ENCODE assay signal across 8 cellular contexts in genomic region chr1:204073837-204074273, GRCh38. TPM values are rescaled to one million over a fixed set of nuclear protein-coding genes. Genes with fewer than 3 reads are reported as not detected.
DNase-seq lines count a peak whose midpoint lies in the region; ATAC-seq and TF ChIP-seq lines count a peak whose summit lies in the region.

No MANE protein-coding gene starts in this region.

- H3K27me3 Mint-ChIP-seq in Caco-2 (ENCODE audit: insufficient read depth, unreplicated experiment): no peaks in the 10 kb centered on the region

- peaks cover 5% of the 10 kb centered on the region for H3K36me3 Mint-ChIP-seq in Caco-2 (ENCODE audit: insufficient read depth, unreplicated experiment)

- H3K79me2 ChIP-seq in PC-3 (ENCODE audit: low read length): peaks cover 59% of the 10 kb centered on the region

- peak overlapping the region; percentile 49 for H2AFZ ChIP-seq in PC-3 (ENCODE audit: low read length)

- POLR2A ChIA-PET in Caco-2 (lab: Charles Lee): interaction anchor here (1.5 kb wide), 1 partner anchor 175 kb away, joined by 5 read pairs; no protein-coding TSS in a partner anchor
- POLR2A ChIA-PET in PC-3 (lab: Charles Lee; ENCODE audit: unreplicated experiment): no interaction called here

- H3K4me3 Mint-ChIP-seq in Caco-2 (ENCODE audit: unreplicated experiment): peak overlapping the region; percentile 90

- H3K4me2 ChIP-seq in PC-3 (ENCODE audit: low read length): peak overlapping the region; percentile 97

- CTCF ChIA-PET in Caco-2 (lab: Charles Lee): interaction anchor here (1.6 to 2.1 kb wide), 3 partner anchors 54 to 203 kb away, joined by 7 to 16 read pairs (median 11); no protein-coding TSS in a partner anchor
- CTCF ChIA-PET in PC-3 (lab: Charles Lee): interaction anchor here (0.7 to 1.3 kb wide), 2 partner anchors 29 to 56 kb away, joined by 3 read pairs; no protein-coding TSS in a partner anchor

- H3K9me3 Mint-ChIP-seq in Caco-2 (ENCODE audit: unreplicated experiment): no peaks in the 10 kb centered on the region

- peaks cover 16% of the 10 kb centered on the region for H3K4me1 Mint-ChIP-seq in Caco-2 (ENCODE audit: low read depth, unreplicated experiment)

- H4K20me1 ChIP-seq in PC-3 (ENCODE audit: low read length): peaks cover 35% of the 10 kb centered on the region

- peak overlapping the region; percentile 5; the same call in 1 of the 2 replicates for H3K27ac ChIP-seq in PC-3 (ENCODE audit: low read length)
- H3K27ac ChIP-seq in mucosa of rectum (ENCODE audit: low read depth in 2 of 2, low read length in 2 of 2): peak overlapping the region; percentile 89 to 97

- H3K9ac ChIP-seq in PC-3 (ENCODE audit: low read length) (peak overlapping the region; percentile 80), endocrine pancreas (ENCODE audit: control insufficient read depth, insufficient read depth, low read length) (peak overlapping the region; percentile 90), mucosa of rectum (ENCODE audit: low read depth in 1 of 2, low read length in 2 of 2) (peak overlapping the region; percentile 68 to 73)

- no peak overlapping the region for H3K27ac Mint-ChIP-seq in Caco-2 (ENCODE audit: unreplicated experiment)

- H3K27me3 ChIP-seq in Caco-2 (replicated peaks; ENCODE audit: control insufficient read depth, insufficient read depth, low read length) (no peaks in the 10 kb centered on the region), PC-3 (ENCODE audit: low read length) (no peaks in the 10 kb centered on the region), endocrine pancreas (ENCODE audit: control insufficient read depth, insufficient read depth, low read length) (no peaks in the 10 kb centered on the region), mucosa of rectum (ENCODE audit: control insufficient read depth in 2 of 2, insufficient read depth in 2 of 2, low read length in 2 of 2) (peaks cover 0 to 7% of the 10 kb centered on the region in 2 donors)

- TF ChIP-seq CTCF in Caco-2 (IDR thresholded peaks at IDR 0.05; ENCODE audit: insufficient read depth in 1 of 2, low read depth in 1 of 2, low read length in 1 of 2, severe bottlenecking in 1 of 2, unreplicated experiment in 1 of 2) (no peak), PC-3 (conservative IDR thresholded peaks at IDR 0.05; ENCODE audit: low read depth, low read length) (no peak)

- no peaks in the 10 kb centered on the region; the same call in 1 of the 2 replicates for H3K36me3 ChIP-seq in Caco-2 (ENCODE audit: control insufficient read depth, insufficient read depth, low read length)
- no peaks in the 10 kb centered on the region; the same call in 1 of the 2 replicates for H3K36me3 ChIP-seq in PC-3 (ENCODE audit: low read depth, low read length)
- no peaks in the 10 kb centered on the region for H3K36me3 ChIP-seq in endocrine pancreas (ENCODE audit: control insufficient read depth, insufficient read depth, low read length)
- no peaks in the 10 kb centered on the region for H3K36me3 ChIP-seq in mucosa of rectum (ENCODE audit: control insufficient read depth in 2 of 2, insufficient read depth in 2 of 2, low read length in 2 of 2)

- no peaks in the 10 kb centered on the region for H3K9me2 ChIP-seq in PC-3 (replicated peaks; ENCODE audit: low read length)

- no TSS peak for BruUV-seq in Caco-2 (replicated peaks; lab: Mats Ljungman, UMichigan)
- no TSS peak for BruUV-seq in PC-3 (replicated peaks; lab: Mats Ljungman, UMichigan)

- H3F3A ChIP-seq in PC-3 (ENCODE audit: low read length, unreplicated experiment): no peaks in the 10 kb centered on the region

- peak; percentile 7 for ATAC-seq in PC-3
- no peak for ATAC-seq in HG03432 (IDR thresholded peaks at IDR 0.05; ENCODE audit: unreplicated experiment)
- ATAC-seq in HG03025 (IDR thresholded peaks at IDR 0.05; ENCODE audit: low FRiP score, unreplicated experiment): no peak

- H3K4me3 ChIP-seq in Caco-2 (ENCODE audit: low read depth, low read length): peak overlapping the region; percentile 96
- H3K4me3 ChIP-seq in PC-3 (ENCODE audit: low read length): peak overlapping the region; percentile 88
- H3K4me3 ChIP-seq in endocrine pancreas (ENCODE audit: control insufficient read depth, insufficient read depth, low read length): no peak overlapping the region
- H3K4me3 ChIP-seq in mucosa of rectum (ENCODE audit: low read length in 2 of 2): peak overlapping the region; percentile 82 to 100

- H3K4me1 ChIP-seq in Caco-2: peaks cover 22% of the 10 kb centered on the region
- H3K4me1 ChIP-seq in PC-3 (ENCODE audit: insufficient read depth, low read length): peaks cover 34% of the 10 kb centered on the region
- H3K4me1 ChIP-seq in endocrine pancreas (ENCODE audit: control insufficient read depth, insufficient read depth, low read length): peaks cover 5% of the 10 kb centered on the region
- peaks cover 7 to 20% of the 10 kb centered on the region in 2 donors for H3K4me1 ChIP-seq in mucosa of rectum (ENCODE audit: control insufficient read depth in 2 of 2, insufficient read depth in 2 of 2, low read length in 2 of 2)

- no peaks in the 10 kb centered on the region for H3K9me3 ChIP-seq in Caco-2
- no peaks in the 10 kb centered on the region for H3K9me3 ChIP-seq in PC-3 (ENCODE audit: low read length)
- H3K9me3 ChIP-seq in endocrine pancreas (ENCODE audit: control insufficient read depth, low read length): no peaks in the 10 kb centered on the region
- H3K9me3 ChIP-seq in mucosa of rectum (ENCODE audit: control insufficient read depth in 2 of 2, low read length in 2 of 2): no peaks in the 10 kb centered on the region

- intact Hi-C loops in Caco-2 (cut with micrococcal nuclease; ENCODE audit: unreplicated experiment): loop anchor here (1.0 to 2.0 kb wide), 2 partner anchors 55 to 203 kb away; no protein-coding TSS in a partner anchor
- intact Hi-C loops in PC-3 (cut with micrococcal nuclease): loop anchor here (1.0 to 2.0 kb wide), 4 partner anchors 29 to 213 kb away; partner anchors contain the start of gene SNRPE

- no peak for DNase-seq in Caco-2
- DNase-seq in PC-3: peak; percentile 27
- no peak for DNase-seq in SW 1271 (lab: John Stamatoyannopoulos, UW)
- DNase-seq in occipital lobe (lab: John Stamatoyannopoulos, UW): no peak

RNA-seq across cellular contexts. Expression of gene SOX13, which starts 0.9 kb away (rescaled TPM):
- total RNA-seq in Caco-2 (2022) (31.5 and 34.5 TPM in 2 replicates), PC-3 (2014; rRNA removed) (81.9 and 93.1 TPM in 2 replicates), occipital lobe (0.78 TPM)

Comparison
In these comparisons a context has a peak if more than half of its experiments do, and no peak if none do; other contexts are left out.
1. RNA of gene SOX13, which starts 0.9 kb away (total RNA-seq): 81.9 to 93.1 TPM in PC-3 and 31.5 to 34.5 TPM in Caco-2; 0.78 TPM in occipital lobe (single experiment); every median in the first group is over 10 times any median in the second.
2. Peak in every context shown above with its lines, with median percentiles within 50 percentile points of each other: H3K9ac ChIP-seq.